In genomic region chr1:231194476-231194842, GRCh38 we compare ENCODE assay signal across 17 cellular contexts. TPM values are rescaled to one million over a fixed set of nuclear protein-coding genes. Genes with fewer than 3 reads are reported as not detected.
A peak's percentile ranks its signal among the peaks of the same experiment; 100 is the strongest.
DNase-seq lines count a peak whose midpoint lies in the region; ATAC-seq and TF ChIP-seq lines count a peak whose summit lies in the region.
"Had no signal": no experiment of that assay in that cellular context is flagged by ENCODE, and none has a peak within 500 bp of the region (broad histone marks: within the 10 kb centered on the region; RNA-seq: fewer than 3 reads in every experiment).

No MANE protein-coding gene starts in this region.

- TF ChIP-seq POLR2A in spleen (IDR thresholded peaks at IDR 0.05), result no peak

- no peak overlapping the region for H3K27ac ChIP-seq in spleen
- no peak overlapping the region for H3K27ac ChIP-seq in brain microvascular endothelial cell
- H3K27ac ChIP-seq: BLaER1, GM23248 had no signal

- intact Hi-C loops in CD14-positive monocyte (cut with micrococcal nuclease), result no loop called here
- intact Hi-C loops in spleen (cut with DNase I; ENCODE audit: low total_unique reads), result no loop called here

- WGBS in spleen, 5 donors, result 79 to 94% (median 84%) methylated on average over 2 of the region's 2 CpGs

- H3K4me3 ChIP-seq in spleen, result no peak overlapping the region
- no peak overlapping the region for H3K4me3 ChIP-seq in brain microvascular endothelial cell (ENCODE audit: low read depth, low read length)
- H3K4me3 ChIP-seq: BLaER1, GM12878, GM23248, HAP-1 had no signal

- H3K27me3 ChIP-seq in spleen (replicated peaks in 1 of 7) (peaks cover 0 to 27% (median 0%) of the 10 kb centered on the region in 7 donors), brain microvascular endothelial cell (replicated peaks) (no peaks in the 10 kb centered on the region)
- H3K27me3 ChIP-seq: BLaER1 had no signal

- peaks cover 9 to 22% (median 9%) of the 10 kb centered on the region in 3 donors for H3K27me3 Mint-ChIP-seq in CD14-positive monocyte (ENCODE audit: low read depth in 3 of 3)
- peaks cover 23 to 76% of the 10 kb centered on the region in 2 donors for H3K27me3 Mint-ChIP-seq in effector memory CD8-positive, alpha-beta T cell

- in situ Hi-C loops in brain microvascular endothelial cell (cut with HindIII; ENCODE audit: low pct_ligation_motif_present, low sequenced_read_pairs), result no loop called here

- no peak for ATAC-seq in effector memory CD8-positive, alpha-beta T cell (replicated peaks)
- ATAC-seq: CD8-positive, alpha-beta T cell; GM12878 had no signal

- peaks cover 0 to 10% (median 4%) of the 10 kb centered on the region in 7 donors for H3K9me3 Mint-ChIP-seq in CD14-positive monocyte
- H3K9me3 Mint-ChIP-seq in effector memory CD8-positive, alpha-beta T cell, result no peaks in the 10 kb centered on the region
- H3K9me3 Mint-ChIP-seq: CD8-positive, alpha-beta T cell had no signal

- DNase-seq in CD14-positive monocyte (ENCODE audit: low spot score), result peak; percentile 1
- DNase-seq in RKO (ENCODE audit: low spot score), result peak; percentile 45
- peak; percentile 38 for DNase-seq in kidney glomerular epithelial cell (lab: John Stamatoyannopoulos, UW)
- peak; percentile 2 for DNase-seq in spleen
- DNase-seq in NCI-H1105 (lab: John Stamatoyannopoulos, UW), result no peak
- no peak for DNase-seq in effector memory CD8-positive, alpha-beta T cell
- DNase-seq in brain microvascular endothelial cell, result no peak
- DNase-seq: CD8-positive, alpha-beta T cell; DMS 273 treated with DMSO at 0.1 percent for 48 hours; DND-41; GM23248 had no signal

- H3K4me3 Mint-ChIP-seq in CD14-positive monocyte, result no peak overlapping the region
- no peak overlapping the region for H3K4me3 Mint-ChIP-seq in effector memory CD8-positive, alpha-beta T cell
- H3K4me3 Mint-ChIP-seq: CD8-positive, alpha-beta T cell had no signal

- TF ChIP-seq CTCF in CD14-positive monocyte (IDR thresholded peaks at IDR 0.05) (no peak), spleen (IDR thresholded peaks at IDR 0.05 in 8 of 11, conservative IDR thresholded peaks at IDR 0.05 in 3 of 11) (no peak), brain microvascular endothelial cell (IDR thresholded peaks at IDR 0.05; ENCODE audit: low read depth, low read length, missing control alignments) (no peak)

- H3K36me3 Mint-ChIP-seq in CD14-positive monocyte, result no peaks in the 10 kb centered on the region
- no peaks in the 10 kb centered on the region for H3K36me3 Mint-ChIP-seq in effector memory CD8-positive, alpha-beta T cell (ENCODE audit: insufficient read depth)
- H3K36me3 Mint-ChIP-seq: CD8-positive, alpha-beta T cell had no signal

- H3K36me3 ChIP-seq in spleen (no peaks in the 10 kb centered on the region), brain microvascular endothelial cell (replicated peaks) (no peaks in the 10 kb centered on the region)
- H3K36me3 ChIP-seq: BLaER1, HAP-1 had no signal

- peaks cover 0 to 7% (median 0%) of the 10 kb centered on the region in 6 donors for H3K4me1 ChIP-seq in spleen
- H3K4me1 ChIP-seq: HAP-1 had no signal

- H3K4me1 Mint-ChIP-seq in CD14-positive monocyte, result no peaks in the 10 kb centered on the region
- no peaks in the 10 kb centered on the region for H3K4me1 Mint-ChIP-seq in effector memory CD8-positive, alpha-beta T cell (ENCODE audit: low read depth in 2 of 2)

- peaks cover 0 to 8% (median 3%) of the 10 kb centered on the region in 8 donors for H3K9me3 ChIP-seq in spleen
- H3K9me3 ChIP-seq: HAP-1 had no signal

- H3K27ac Mint-ChIP-seq in CD14-positive monocyte, result no peak overlapping the region
- no peak overlapping the region for H3K27ac Mint-ChIP-seq in effector memory CD8-positive, alpha-beta T cell
- H3K27ac Mint-ChIP-seq: CD8-positive, alpha-beta T cell had no signal

RNA-seq across cellular contexts. Expression of gene TRIM67, which starts 32.6 kb away (rescaled TPM):
- polyA plus RNA-seq in CD14-positive monocyte (not detected), spleen (under 1 TPM in 2 of 3 donors, not detected in 1; under 0.01 TPM)
- under 1 TPM in 1 of 7 donors, not detected in 6; 0.06 TPM for total RNA-seq in spleen
- total RNA-seq: CD8-positive, alpha-beta T cell; G401; GM12878; GM23248; H4 had no signal
- polyA plus RNA-seq: AG04450, GM23248 had no signal

RNA-seq across cellular contexts. Expression of gene GNPAT, which starts 46.6 kb away (rescaled TPM):
- polyA plus RNA-seq in CD14-positive monocyte (10 to 100 TPM; 34.8 to 40.3 TPM), spleen (10 to 100 TPM; 27.7 to 42.9 (median 42.6) TPM)
- 10 to 100 TPM; 27.9 to 42.6 (median 33.7) TPM for total RNA-seq in spleen

Comparison
In these comparisons a context has a peak if more than half of its experiments do, and no peak if none do; other contexts are left out.
1. DNase-seq: peak in CD14-positive monocyte (single experiment), RKO (single experiment), kidney glomerular epithelial cell (single experiment) and spleen (single experiment); none in NCI-H1105 (single experiment), effector memory CD8-positive, alpha-beta T cell (0 of 3) and brain microvascular endothelial cell (single experiment).